In genomic region chr18:47901624-47902362, GRCh38 we compare ENCODE assay signal across 9 cellular contexts. TPM values are rescaled to one million over a fixed set of nuclear protein-coding genes. Genes with fewer than 3 reads are reported as not detected.
DNase-seq lines count a peak whose midpoint lies in the region; ATAC-seq and TF ChIP-seq lines count a peak whose summit lies in the region.
"Had no signal": no experiment of that assay in that cellular context is flagged by ENCODE, and none has a peak within 500 bp of the region (broad histone marks: within the 10 kb centered on the region; RNA-seq: fewer than 3 reads in every experiment).

No MANE protein-coding gene starts in this region.

- no peak overlapping the region for H3K4me2 ChIP-seq in mesenchymal stem cell (ENCODE audit: low read length, poor library complexity, severe bottlenecking)

- WGBS in prostate gland = 75% methylated on average over 7 of the region's 7 CpGs
- 70% methylated on average over 4 of the region's 7 CpGs for WGBS in mesenchymal stem cell
- WGBS in suprapubic skin = 75% methylated on average over 7 of the region's 7 CpGs

- DNase-seq in GM10248 (ENCODE audit: extremely low spot score) = peak; percentile 22
- DNase-seq in HL-60 (ENCODE audit: low read depth in 1 of 2, low spot score in 1 of 2) = peak; percentile 41 to 81
- DNase-seq in effector memory CD4-positive, alpha-beta T cell = no peak
- no peak for DNase-seq in caudate nucleus (lab: John Stamatoyannopoulos, UW)
- DNase-seq in prostate gland (ENCODE audit: low spot score) = no peak
- DNase-seq in mesenchymal stem cell = no peak
- no peak for DNase-seq in suprapubic skin (ENCODE audit: low spot score in 2 of 2)
- DNase-seq: pancreas had no signal

- no peak overlapping the region for H2AFZ ChIP-seq in mesenchymal stem cell (ENCODE audit: low read depth, low read length)

- H2BK5ac ChIP-seq in mesenchymal stem cell (ENCODE audit: low read depth, low read length, poor library complexity, severe bottlenecking) = no peak overlapping the region

- intact Hi-C loops in prostate gland (cut with DNase I) = no loop called here

- H3K23ac ChIP-seq in mesenchymal stem cell (ENCODE audit: low read length in 2 of 2) = no peak overlapping the region

- no peaks in the 10 kb centered on the region for H3K9me3 ChIP-seq in effector memory CD4-positive, alpha-beta T cell (ENCODE audit: control insufficient read depth, low read length)
- no peaks in the 10 kb centered on the region for H3K9me3 ChIP-seq in prostate gland
- H3K9me3 ChIP-seq in mesenchymal stem cell (ENCODE audit: control insufficient read depth, low read length) = peaks cover 6% of the 10 kb centered on the region
- peaks cover 3% of the 10 kb centered on the region for H3K9me3 ChIP-seq in suprapubic skin
- H3K9me3 ChIP-seq: pancreas had no signal

- TF ChIP-seq POLR2A in prostate gland (IDR thresholded peaks at IDR 0.05) (no peak), suprapubic skin (IDR thresholded peaks at IDR 0.05) (no peak)

- H3K4me3 ChIP-seq in HL-60 (replicated peaks; ENCODE audit: insufficient read depth, low read length) = no peak overlapping the region
- peak overlapping the region; percentile 3 for H3K4me3 ChIP-seq in effector memory CD4-positive, alpha-beta T cell (ENCODE audit: insufficient read depth, low read depth, low read length, poor library complexity, severe bottlenecking)
- H3K4me3 ChIP-seq in prostate gland = no peak overlapping the region
- no peak overlapping the region for H3K4me3 ChIP-seq in mesenchymal stem cell (ENCODE audit: insufficient read depth in 1 of 2, low read depth in 1 of 2, low read length in 2 of 2)
- no peak overlapping the region for H3K4me3 ChIP-seq in suprapubic skin
- H3K4me3 ChIP-seq: pancreas had no signal

- H3K36me3 ChIP-seq in effector memory CD4-positive, alpha-beta T cell (ENCODE audit: control insufficient read depth, insufficient read depth, low read length) = no peaks in the 10 kb centered on the region
- no peaks in the 10 kb centered on the region for H3K36me3 ChIP-seq in prostate gland
- H3K36me3 ChIP-seq in mesenchymal stem cell (ENCODE audit: control insufficient read depth in 1 of 2, insufficient read depth in 2 of 2, low read depth in 1 of 2, low read length in 2 of 2) = peaks cover 0 to 5% of the 10 kb centered on the region in 2 experiments
- H3K36me3 ChIP-seq in suprapubic skin = no peaks in the 10 kb centered on the region
- H3K36me3 ChIP-seq: pancreas had no signal

- H2BK15ac ChIP-seq in mesenchymal stem cell (ENCODE audit: low read depth, poor library complexity, severe bottlenecking) = no peak overlapping the region

- no peak overlapping the region for H4K8ac ChIP-seq in mesenchymal stem cell (ENCODE audit: low read length)

- H3K27me3 ChIP-seq in HL-60 (ENCODE audit: insufficient read depth, poor library complexity, severe bottlenecking) = no peaks in the 10 kb centered on the region
- no peaks in the 10 kb centered on the region for H3K27me3 ChIP-seq in effector memory CD4-positive, alpha-beta T cell (replicated peaks; ENCODE audit: control insufficient read depth, insufficient read depth, low read length, poor library complexity, severe bottlenecking)
- H3K27me3 ChIP-seq in prostate gland (replicated peaks; ENCODE audit: insufficient read depth) = no peaks in the 10 kb centered on the region
- H3K27me3 ChIP-seq in mesenchymal stem cell (ENCODE audit: control insufficient read depth in 1 of 2, insufficient read depth in 1 of 2, low read length in 2 of 2) = no peaks in the 10 kb centered on the region
- no peaks in the 10 kb centered on the region for H3K27me3 ChIP-seq in suprapubic skin
- H3K27me3 ChIP-seq: pancreas had no signal

- H3K18ac ChIP-seq in mesenchymal stem cell (ENCODE audit: low read depth in 1 of 2, low read length in 2 of 2) = no peak overlapping the region

- no peak overlapping the region for H3K4ac ChIP-seq in mesenchymal stem cell (ENCODE audit: low read depth in 1 of 2, low read length in 2 of 2)

- no peak overlapping the region for H2AK5ac ChIP-seq in mesenchymal stem cell (ENCODE audit: low read length, severe bottlenecking)

- CTCF ChIA-PET in GM10248 (lab: Yijun Ruan, JAX) = interaction anchor here (1.4 to 2.1 kb wide), 3 partner anchors 11 to 38 kb away, joined by 3 to 6 read pairs (median 5); no protein-coding TSS in a partner anchor

- H2BK12ac ChIP-seq in mesenchymal stem cell (ENCODE audit: low read length in 2 of 2) = no peak overlapping the region

- H3K4me1 ChIP-seq in effector memory CD4-positive, alpha-beta T cell (ENCODE audit: control insufficient read depth, insufficient read depth, low read length, poor library complexity, severe bottlenecking) = peaks cover 3% of the 10 kb centered on the region
- H3K4me1 ChIP-seq in prostate gland (replicated peaks) (no peaks in the 10 kb centered on the region), mesenchymal stem cell (ENCODE audit: control insufficient read depth, insufficient read depth, low read depth, low read length) (no peaks in the 10 kb centered on the region), suprapubic skin (no peaks in the 10 kb centered on the region)

- no peak overlapping the region for H4K91ac ChIP-seq in mesenchymal stem cell (ENCODE audit: low read length)

- H3K14ac ChIP-seq in mesenchymal stem cell (ENCODE audit: low read length in 2 of 2) = no peak overlapping the region

- peaks cover 3% of the 10 kb centered on the region for H3K79me1 ChIP-seq in mesenchymal stem cell (replicated peaks; ENCODE audit: low read length, poor library complexity, severe bottlenecking)

- POLR2A ChIA-PET in GM10248 (lab: Yijun Ruan, JAX) = no interaction called here

- peak; percentile 94 for ATAC-seq in GM21423 (IDR thresholded peaks at IDR 0.05; ENCODE audit: unreplicated experiment)

- TF ChIP-seq CTCF in GM10248 (IDR thresholded peaks at IDR 0.05; ENCODE audit: control extremely low read depth, extremely low read depth, low read depth, missing control alignments) = no peak
- TF ChIP-seq CTCF in HL-60 (IDR thresholded peaks at IDR 0.05; ENCODE audit: insufficient read depth, low read length) = no peak
- TF ChIP-seq CTCF in prostate gland (IDR thresholded peaks at IDR 0.05) = no peak
- TF ChIP-seq CTCF in suprapubic skin (IDR thresholded peaks at IDR 0.05) = no peak

- H3K27ac ChIP-seq in HL-60 (replicated peaks) (peak overlapping the region; percentile 44), caudate nucleus (ENCODE audit: low read depth, low read length) (no peak overlapping the region), prostate gland (no peak overlapping the region), mesenchymal stem cell (ENCODE audit: low read length, poor library complexity, severe bottlenecking) (no peak overlapping the region), suprapubic skin (no peak overlapping the region)
- H3K27ac ChIP-seq in effector memory CD4-positive, alpha-beta T cell (ENCODE audit: insufficient read depth, low read length, poor library complexity, severe bottlenecking) = peak overlapping the region; percentile 55
- H3K27ac ChIP-seq: pancreas had no signal

- no peak for TF ChIP-seq EP300 in suprapubic skin (IDR thresholded peaks at IDR 0.05)

- no peak overlapping the region for H2BK120ac ChIP-seq in mesenchymal stem cell (ENCODE audit: low read depth, low read length)

- no peak overlapping the region for H3K9ac ChIP-seq in mesenchymal stem cell (ENCODE audit: low read length)

RNA-seq across cellular contexts. Expression of gene SMAD2, which starts 28.7 kb away (rescaled TPM):
- total RNA-seq in prostate gland = 10 to 100 TPM; 54.3 to 96.8 TPM
- 62.4 TPM for polyA plus RNA-seq in mesenchymal stem cell (2013, experiment 1 of 2)
- polyA plus RNA-seq in mesenchymal stem cell (2013, experiment 2 of 2) = 63.0 TPM
- total RNA-seq in suprapubic skin = 10 to 100 TPM; 47.5 to 75.9 (median 59.3) TPM

Comparison
In these comparisons a context has a peak if more than half of its experiments do, and no peak if none do; other contexts are left out.
1. DNase-seq: peak in GM10248 (single experiment) and HL-60 (2 of 2); none in effector memory CD4-positive, alpha-beta T cell (0 of 3), caudate nucleus (0 of 61), prostate gland (single experiment), mesenchymal stem cell (single experiment) and suprapubic skin (0 of 2).
2. H3K27ac ChIP-seq: peak in HL-60 (single experiment) and effector memory CD4-positive, alpha-beta T cell (single experiment); none in caudate nucleus (single experiment), prostate gland (0 of 2), mesenchymal stem cell (single experiment) and suprapubic skin (single experiment).